ENCODE assay signal across 12 cellular contexts in the genomic region with DNA sequence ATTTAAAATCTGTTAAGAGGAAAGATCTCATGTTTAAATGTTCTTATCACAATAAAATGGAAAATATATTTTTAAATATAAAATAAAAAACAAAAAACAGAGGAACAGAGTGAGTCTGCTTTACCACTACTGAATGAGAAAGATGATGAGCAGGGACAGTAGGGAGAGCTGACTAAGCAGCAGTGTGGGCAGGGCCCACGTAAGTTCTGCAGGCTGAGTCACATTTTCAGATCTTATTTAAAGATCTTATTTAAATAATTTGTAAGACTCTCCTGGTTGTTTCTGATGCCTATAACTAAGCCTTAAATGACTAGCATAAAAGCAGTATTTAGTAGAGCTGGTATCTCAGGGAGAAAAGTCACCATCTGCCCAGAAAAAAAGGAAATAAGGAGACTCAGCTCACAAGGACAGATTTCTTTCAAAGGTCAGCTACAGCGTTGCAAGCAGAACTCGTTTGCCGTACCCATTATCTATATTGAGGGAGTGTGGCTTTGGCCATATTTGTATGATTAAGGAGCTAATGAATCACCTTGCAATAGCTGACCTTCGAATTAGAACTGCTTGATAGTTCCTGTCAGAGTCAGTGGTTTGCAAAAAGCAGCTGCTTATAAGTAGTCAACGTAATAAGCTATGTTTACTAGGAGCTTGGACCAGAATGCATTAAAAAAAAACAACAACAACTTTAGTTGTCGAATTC.
DNase-seq lines count a peak whose midpoint lies in the region; ATAC-seq lines count a peak whose summit lies in the region.
"Had no signal": no experiment of that assay in that cellular context is flagged by ENCODE, and none has a peak within 500 bp of the region (broad histone marks: within the 10 kb centered on the region; RNA-seq: fewer than 3 reads in every experiment).

No MANE protein-coding gene starts in this region.

- DNase-seq in ELR (ENCODE audit: low read depth), result peak; percentile 75
- DNase-seq in HPDE6-E6E7 (ENCODE audit: extremely low spot score), result peak; percentile 48
- peak; percentile 6 for DNase-seq in fibroblast of gingiva (ENCODE audit: low read depth)
- DNase-seq in NCI-H187 treated with DMSO at 0.1 percent for 48 hours (lab: John Stamatoyannopoulos, UW), result no peak
- DNase-seq in HAP-1 (ENCODE audit: low spot score in 2 of 2), result no peak
- no peak for DNase-seq in activated effector memory CD4-positive, alpha-beta T cell treated with Interleukin-2 at 50 U/mL for 16 hours
- DNase-seq: KBM-7, Right ventricle myocardium superior, transverse colon had no signal

- no peaks in the 10 kb centered on the region; the same call in 1 of the 2 replicates for H3K4me1 ChIP-seq in HAP-1
- H3K4me1 ChIP-seq: transverse colon had no signal

- no peaks in the 10 kb centered on the region for H3K9me3 ChIP-seq in HAP-1
- H3K9me3 ChIP-seq: transverse colon had no signal

- H3K36me3 ChIP-seq in HAP-1 (replicated peaks), result no peaks in the 10 kb centered on the region
- H3K36me3 ChIP-seq: transverse colon had no signal

- no peak overlapping the region for H3K4me3 ChIP-seq in HAP-1
- H3K4me3 ChIP-seq: lung, transverse colon had no signal

- ATAC-seq in GM21526 (IDR thresholded peaks at IDR 0.05; ENCODE audit: low FRiP score, unreplicated experiment) (peak; percentile 85), HG03159 (IDR thresholded peaks at IDR 0.05; ENCODE audit: unreplicated experiment) (no peak)

- H3K27me3 ChIP-seq in HAP-1 (ENCODE audit: low read depth), result no peaks in the 10 kb centered on the region
- H3K27me3 ChIP-seq: transverse colon had no signal

- in situ Hi-C loops in HAP-1 (cut with MboI; ENCODE audit: low sequenced_read_pairs), result no loop called here

Comparison
In these comparisons a context has a peak if more than half of its experiments do, and no peak if none do; other contexts are left out.
1. DNase-seq: peak in ELR (single experiment), HPDE6-E6E7 (single experiment) and fibroblast of gingiva (single experiment); none in NCI-H187 treated with DMSO at 0.1 percent for 48 hours (single experiment), HAP-1 (0 of 2) and activated effector memory CD4-positive, alpha-beta T cell treated with Interleukin-2 at 50 U/mL for 16 hours (single experiment).